ENCODE assay signal across 11 cellular contexts in genomic region chr17:44223574-44224046, GRCh38. TPM values are rescaled to one million over a fixed set of nuclear protein-coding genes. Genes with fewer than 3 reads are reported as not detected.
DNase-seq lines count a peak whose midpoint lies in the region; ATAC-seq and TF ChIP-seq lines count a peak whose summit lies in the region.
"Had no signal": no experiment of that assay in that cellular context is flagged by ENCODE, and none has a peak within 500 bp of the region (broad histone marks: within the 10 kb centered on the region; RNA-seq: fewer than 3 reads in every experiment).

No MANE protein-coding gene starts in this region.

- H3K4me1 Mint-ChIP-seq in MCF 10A (ENCODE audit: insufficient read depth, unreplicated experiment) (peaks cover 15% of the 10 kb centered on the region), type B pancreatic cell (ENCODE audit: unreplicated experiment) (peaks cover 13% of the 10 kb centered on the region)
- H3K4me1 Mint-ChIP-seq in activated T-cell treated with anti-CD3 and anti-CD28 coated beads, Interleukin-2, amount 50 U/mL, for 24 hours (ENCODE audit: low read depth): peaks cover 13% of the 10 kb centered on the region

- DNase-seq in heart right ventricle (peak in 1 of 2 donors; percentile 45), Right ventricle myocardium superior (no peak), MCF 10A (ENCODE audit: unreplicated experiment) (peak; percentile 96), type B pancreatic cell (ENCODE audit: extremely low spot score, unreplicated experiment) (no peak), HuH-7.5 (ENCODE audit: low spot score) (no peak), NCI-H2171 treated with DMSO at 0.1 percent for 48 hours (lab: John Stamatoyannopoulos, UW) (no peak)
- no peak for DNase-seq in activated T-cell treated with anti-CD3 and anti-CD28 coated beads, Interleukin-2, amount 50 U/mL, for 24 hours
- DNase-seq: activated naive CD4-positive, alpha-beta T cell; NCI-H1048 had no signal

- POLR2A ChIA-PET in MCF 10A (lab: Yijun Ruan, JAX): interaction anchor here (0.6 to 1.2 kb wide), 3 partner anchors 17 to 112 kb away, joined by 3 to 4 read pairs (median 3); no protein-coding TSS in a partner anchor

- H3K27ac Mint-ChIP-seq in MCF 10A (ENCODE audit: low read depth, unreplicated experiment) (peak overlapping the region; percentile 47), type B pancreatic cell (no peak overlapping the region)
- H3K27ac Mint-ChIP-seq in activated T-cell treated with anti-CD3 and anti-CD28 coated beads, Interleukin-2, amount 50 U/mL, for 24 hours: no peak overlapping the region

- H3K4me3 Mint-ChIP-seq in MCF 10A (ENCODE audit: unreplicated experiment): peak overlapping the region; percentile 35
- H3K4me3 Mint-ChIP-seq in type B pancreatic cell: peak overlapping the region; percentile 58
- no peak overlapping the region for H3K4me3 Mint-ChIP-seq in activated T-cell treated with anti-CD3 and anti-CD28 coated beads, Interleukin-2, amount 50 U/mL, for 24 hours

- H3K9me3 Mint-ChIP-seq in MCF 10A (ENCODE audit: unreplicated experiment): no peaks in the 10 kb centered on the region
- no peaks in the 10 kb centered on the region for H3K9me3 Mint-ChIP-seq in type B pancreatic cell
- no peaks in the 10 kb centered on the region for H3K9me3 Mint-ChIP-seq in activated T-cell treated with anti-CD3 and anti-CD28 coated beads, Interleukin-2, amount 50 U/mL, for 24 hours

- ATAC-seq in heart right ventricle (no peak), Right ventricle myocardium superior (ENCODE audit: poor library complexity) (no peak)

- no peaks in the 10 kb centered on the region for H3K9me3 ChIP-seq in heart right ventricle

- peaks cover 7% of the 10 kb centered on the region for H3K36me3 Mint-ChIP-seq in MCF 10A (ENCODE audit: insufficient read depth, unreplicated experiment)
- H3K36me3 Mint-ChIP-seq in type B pancreatic cell: no peaks in the 10 kb centered on the region
- H3K36me3 Mint-ChIP-seq in activated T-cell treated with anti-CD3 and anti-CD28 coated beads, Interleukin-2, amount 50 U/mL, for 24 hours (ENCODE audit: low read depth): peaks cover 11% of the 10 kb centered on the region

- H3K27me3 ChIP-seq in heart right ventricle (no peaks in the 10 kb centered on the region), layer of hippocampus (ENCODE audit: control insufficient read depth, insufficient read depth, low read length) (no peaks in the 10 kb centered on the region)

- H3K4me1 ChIP-seq in heart right ventricle: peaks cover 6 to 29% (median 26%) of the 10 kb centered on the region in 9 donors

- H3K27me3 Mint-ChIP-seq in MCF 10A (ENCODE audit: insufficient read depth, unreplicated experiment) (no peaks in the 10 kb centered on the region), type B pancreatic cell (peaks cover 4% of the 10 kb centered on the region)
- no peaks in the 10 kb centered on the region for H3K27me3 Mint-ChIP-seq in activated T-cell treated with anti-CD3 and anti-CD28 coated beads, Interleukin-2, amount 50 U/mL, for 24 hours

- 43 to 59% methylated on average over 7 of the region's 7 CpGs for WGBS in heart right ventricle, 2 donors

- BruUV-seq in MCF 10A (replicated peaks; lab: Mats Ljungman, UMichigan): no TSS peak

- intact Hi-C loops in heart right ventricle (cut with DNase I) (loop anchor here in 3 of 10 donors (5.0 to 10.0 kb wide), 3 partner anchors 51 to 99 kb away; partner anchors contain the start of gene SLC25A39 (in 1 of the 3)), Right ventricle myocardium superior (cut with DNase I) (no loop called here), MCF 10A (cut with micrococcal nuclease) (no loop called here)

- H3K4me3 ChIP-seq in heart right ventricle: no peak overlapping the region

- CTCF ChIA-PET in MCF 10A (lab: Yijun Ruan, JAX): interaction anchor here (0.5 kb wide), 1 partner anchor 661 kb away, joined by 4 read pairs; no protein-coding TSS in a partner anchor

- H3K36me3 ChIP-seq in heart right ventricle: no peaks in the 10 kb centered on the region

- TF ChIP-seq CTCF in heart right ventricle (IDR thresholded peaks at IDR 0.05) (no peak), MCF 10A (IDR thresholded peaks at IDR 0.05; ENCODE audit: unreplicated experiment) (no peak), type B pancreatic cell (conservative IDR thresholded peaks at IDR 0.05) (no peak)

- H3K27ac ChIP-seq in heart right ventricle: peak overlapping the region in 9 of 10 donors; percentile 98 to 100 (median 100)
- H3K27ac ChIP-seq in layer of hippocampus (ENCODE audit: low read depth, low read length): peak overlapping the region; percentile 9

RNA-seq across cellular contexts. Expression of gene UBTF, which starts 4.1 kb away (rescaled TPM):
- 10 to 100 TPM; 35.9 to 56.3 (median 42.5) TPM for total RNA-seq in heart right ventricle
- 10 to 100 TPM; 30.8 to 34.4 TPM for polyA plus RNA-seq in heart right ventricle
- 52.7 TPM for total RNA-seq in Right ventricle myocardium superior
- 71.4 and 79.7 TPM in 2 replicates for total RNA-seq in MCF 10A (2022)
- 85.7 and 101 TPM in 2 replicates for total RNA-seq in type B pancreatic cell (ENCODE audit: low replicate concordance)

RNA-seq across cellular contexts. Expression of gene ATXN7L3, which starts 23.9 kb away (rescaled TPM):
- total RNA-seq in heart right ventricle: 10 to 100 TPM; 23.7 to 40.6 (median 32.4) TPM
- polyA plus RNA-seq in heart right ventricle: 10 to 100 TPM; 29.0 to 29.8 TPM
- total RNA-seq in Right ventricle myocardium superior: 35.7 TPM
- total RNA-seq in MCF 10A (2022): 65.7 and 74.8 TPM in 2 replicates
- 96.7 and 111 TPM in 2 replicates for total RNA-seq in type B pancreatic cell (ENCODE audit: low replicate concordance)

RNA-seq across cellular contexts. Expression of gene TMUB2, which starts 36.8 kb away (rescaled TPM):
- 10 to 100 TPM; 16.3 to 28.3 (median 19.6) TPM for total RNA-seq in heart right ventricle
- 10 to 100 TPM; 27.8 to 37.2 TPM for polyA plus RNA-seq in heart right ventricle
- total RNA-seq in Right ventricle myocardium superior: 19.6 TPM
- total RNA-seq in MCF 10A (2022): 26.5 and 37.7 TPM in 2 replicates
- total RNA-seq in type B pancreatic cell (ENCODE audit: low replicate concordance): 39.5 and 40.0 TPM in 2 replicates

RNA-seq across cellular contexts. Expression of gene SLC4A1, which starts 44.3 kb away (rescaled TPM):
- total RNA-seq in heart right ventricle (1 to 10 TPM in 2 of 10 donors, under 1 TPM in 8; 0.11 to 2.4 (median 0.53) TPM), Right ventricle myocardium superior (0.30 TPM), MCF 10A (2022) (not detected in 2 replicates), type B pancreatic cell (ENCODE audit: low replicate concordance) (not detected in 2 replicates)
- under 1 TPM in 1 of 2 donors, not detected in 1; 0.06 TPM for polyA plus RNA-seq in heart right ventricle
- polyA plus RNA-seq: BJ had no signal

RNA-seq across cellular contexts. Expression of gene ASB16, which starts 53.1 kb away (rescaled TPM):
- total RNA-seq in heart right ventricle: 10 to 100 TPM; 12.4 to 16.4 (median 13.6) TPM
- 1 to 10 TPM in 1 of 2 donors, under 1 TPM in 1; 0.64 to 6.5 TPM for polyA plus RNA-seq in heart right ventricle
- 14.8 TPM for total RNA-seq in Right ventricle myocardium superior
- total RNA-seq in MCF 10A (2022): not detected in 2 replicates
- total RNA-seq in type B pancreatic cell (ENCODE audit: low replicate concordance): 0.68 TPM in 1 of 2 replicates, not detected in the other
- polyA plus RNA-seq: BJ had no signal
